8 cellular contexts compared by ENCODE assay signal in genomic region chr18:47150824-47151366, GRCh38. TPM values are rescaled to one million over a fixed set of nuclear protein-coding genes. Genes with fewer than 3 reads are reported as not detected.
DNase-seq lines count a peak whose midpoint lies in the region; ATAC-seq and TF ChIP-seq lines count a peak whose summit lies in the region.

No MANE protein-coding gene starts in this region.

- CTCF ChIA-PET in A673 (lab: Charles Lee): interaction anchor here (1.1 kb wide), 1 partner anchor 100 kb away, joined by 3 read pairs; no protein-coding TSS in a partner anchor

- H3K36me3 ChIP-seq in A673 (ENCODE audit: insufficient read depth, low read length, poor library complexity, severe bottlenecking): peaks cover 22% of the 10 kb centered on the region
- H3K36me3 ChIP-seq in rectal smooth muscle tissue (ENCODE audit: control insufficient read depth, insufficient read depth, low read length): no peaks in the 10 kb centered on the region

- intact Hi-C loops in A673 (cut with micrococcal nuclease; ENCODE audit: unreplicated experiment): no loop called here
- intact Hi-C loops in left cardiac atrium (cut with DNase I): no loop called here

- no peaks in the 10 kb centered on the region for H3K27me3 ChIP-seq in A673 (replicated peaks; ENCODE audit: insufficient read depth, low read depth, low read length, poor library complexity)
- H3K27me3 ChIP-seq in rectal smooth muscle tissue (ENCODE audit: control insufficient read depth, insufficient read depth, low read length): no peaks in the 10 kb centered on the region

- H3K4me1 Mint-ChIP-seq in activated T-cell treated with anti-CD3 and anti-CD28 coated beads, Interleukin-2, amount 50 U/mL, for 4 hours (ENCODE audit: low read depth): peaks cover 42% of the 10 kb centered on the region

- no peak for DNase-seq in A673 (ENCODE audit: low spot score)
- no peak for DNase-seq in activated T-cell treated with anti-CD3 and anti-CD28 coated beads, Interleukin-2, amount 50 U/mL, for 4 hours
- no peak for DNase-seq in left cardiac atrium

- H3K4me1 ChIP-seq in A673 (ENCODE audit: insufficient read depth, low read length, poor library complexity, severe bottlenecking) (peaks cover 12% of the 10 kb centered on the region), rectal smooth muscle tissue (ENCODE audit: control insufficient read depth, insufficient read depth, low read length) (peaks cover 5% of the 10 kb centered on the region)

- H3K27me3 Mint-ChIP-seq in activated T-cell treated with anti-CD3 and anti-CD28 coated beads, Interleukin-2, amount 50 U/mL, for 4 hours (ENCODE audit: low read depth): no peaks in the 10 kb centered on the region

- peak overlapping the region; percentile 58 for H3K9ac ChIP-seq in rectal smooth muscle tissue (ENCODE audit: low read length)

- H3K9me3 ChIP-seq in A673 (ENCODE audit: low read depth, low read length, poor library complexity, severe bottlenecking): no peaks in the 10 kb centered on the region

- H3K4me3 ChIP-seq in A673 (ENCODE audit: low read depth, low read length, poor library complexity, severe bottlenecking): peak overlapping the region; percentile 59
- H3K4me3 ChIP-seq in rectal smooth muscle tissue (ENCODE audit: low read length): peak overlapping the region; percentile 99

- H3K4me3 Mint-ChIP-seq in activated T-cell treated with anti-CD3 and anti-CD28 coated beads, Interleukin-2, amount 50 U/mL, for 4 hours: peak overlapping the region; percentile 97

- POLR2A ChIA-PET in A673 (lab: Charles Lee; ENCODE audit: low non-redundant PET): no interaction called here

- peak; percentile 2 for ATAC-seq in GM18519 (IDR thresholded peaks at IDR 0.05; ENCODE audit: low FRiP score, unreplicated experiment)
- peak; percentile 3 for ATAC-seq in HG03558 (IDR thresholded peaks at IDR 0.05; ENCODE audit: extremely low read depth, unreplicated experiment)
- ATAC-seq in activated T-cell treated with anti-CD3 and anti-CD28 coated beads, Interleukin-2, amount 50 U/mL, for 4 hours: peak; percentile 25 to 33
- ATAC-seq in left cardiac atrium: peak; percentile 21 to 28
- no peak for ATAC-seq in HG03175 (IDR thresholded peaks at IDR 0.05; ENCODE audit: unreplicated experiment)
- no peak for ATAC-seq in HG03108 (IDR thresholded peaks at IDR 0.05; ENCODE audit: unreplicated experiment)

- TSS peak; percentile 96 for BruUV-seq in A673 (replicated peaks; lab: Mats Ljungman, UMichigan)

- H3K27ac ChIP-seq in A673 (ENCODE audit: low read depth, low read length, poor library complexity, severe bottlenecking): peak overlapping the region; percentile 91
- H3K27ac ChIP-seq in rectal smooth muscle tissue (ENCODE audit: low read depth, low read length): peak overlapping the region; percentile 92

- TF ChIP-seq CTCF in A673 (conservative IDR thresholded peaks at IDR 0.05; ENCODE audit: low read depth, low read length): no peak

- peaks cover 16% of the 10 kb centered on the region for H3K36me3 Mint-ChIP-seq in activated T-cell treated with anti-CD3 and anti-CD28 coated beads, Interleukin-2, amount 50 U/mL, for 4 hours (ENCODE audit: insufficient read depth)

- no peaks in the 10 kb centered on the region for H3K9me3 Mint-ChIP-seq in activated T-cell treated with anti-CD3 and anti-CD28 coated beads, Interleukin-2, amount 50 U/mL, for 4 hours

RNA-seq across cellular contexts. Expression of gene HDHD2, which starts 0.6 kb away (rescaled TPM):
- total RNA-seq in A673 (2021): 49.9 and 59.0 TPM in 2 replicates
- 10 to 100 TPM; 14.8 to 28.8 (median 20.8) TPM for total RNA-seq in activated T-cell treated with anti-CD3 and anti-CD28 coated beads, Interleukin-2, amount 50 U/mL, for 4 hours
- 10 to 100 TPM; 37.6 to 40.6 TPM for total RNA-seq in left cardiac atrium

RNA-seq across cellular contexts. Expression of gene IER3IP1, which starts 25.3 kb away (rescaled TPM):
- total RNA-seq in A673 (2021) (16.6 and 17.7 TPM in 2 replicates), left cardiac atrium (10 to 100 TPM in 1 of 2 donors, 1 to 10 TPM in 1; 9.9 to 13.7 TPM)
- 10 to 100 TPM; 14.4 to 17.4 (median 15.6) TPM for total RNA-seq in activated T-cell treated with anti-CD3 and anti-CD28 coated beads, Interleukin-2, amount 50 U/mL, for 4 hours

Comparison
In these comparisons a context has a peak if more than half of its experiments do, and no peak if none do; other contexts are left out.
1. ATAC-seq: peak in GM18519 (single experiment), HG03558 (single experiment), activated T-cell treated with anti-CD3 and anti-CD28 coated beads, Interleukin-2, amount 50 U/mL, for 4 hours (2 of 2) and left cardiac atrium (2 of 2); none in HG03175 (single experiment) and HG03108 (single experiment).